Comparison of ENCODE assay signal across 18 cellular contexts in the genomic region with DNA sequence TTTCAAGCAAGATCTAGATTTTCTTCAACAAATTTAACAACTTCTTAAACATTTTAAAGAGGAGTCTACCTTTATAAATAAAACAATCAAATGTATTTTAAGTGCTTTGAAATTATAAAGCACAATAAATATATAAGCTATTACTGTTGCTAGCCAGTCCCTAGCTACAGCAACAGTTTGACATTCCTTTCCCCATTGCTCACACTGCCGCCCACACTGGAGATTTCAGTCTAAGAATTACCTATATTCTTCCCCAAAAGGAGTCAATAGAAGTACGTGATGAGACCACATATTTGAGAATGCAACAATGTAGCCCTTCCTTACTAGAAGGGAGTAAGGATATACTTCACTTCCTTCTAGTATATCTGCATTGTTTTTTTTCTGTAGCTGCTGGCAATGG.
DNase-seq lines count a peak whose midpoint lies in the region; ATAC-seq and TF ChIP-seq lines count a peak whose summit lies in the region.
"Had no signal": no experiment of that assay in that cellular context is flagged by ENCODE, and none has a peak within 500 bp of the region (broad histone marks: within the 10 kb centered on the region; RNA-seq: fewer than 3 reads in every experiment).

No MANE protein-coding gene starts in this region.

- no peaks in the 10 kb centered on the region for H3K9me3 Mint-ChIP-seq in MCF 10A (ENCODE audit: unreplicated experiment)
- no peaks in the 10 kb centered on the region for H3K9me3 Mint-ChIP-seq in endodermal cell
- H3K9me3 Mint-ChIP-seq: brain; CD8-positive, alpha-beta T cell; stimulated activated naive CD8-positive, alpha-beta T cell treated with anti-CD3 and anti-CD28 coated beads, Interleukin-15, Interleukin-2, amounts not matched to agents 100 ng/mL and 50 ng/mL, for 24 hours had no signal

- no peak overlapping the region for H3K4me3 ChIP-seq in mammary epithelial cell (replicated peaks in 1 of 3; ENCODE audit: insufficient read depth in 1 of 3, low read depth in 2 of 3, low read length in 3 of 3)
- H3K4me3 ChIP-seq in endodermal cell (ENCODE audit: low read length) = no peak overlapping the region
- H3K4me3 ChIP-seq in tibial artery = no peak overlapping the region

- H3K9me3 ChIP-seq in mammary epithelial cell (replicated peaks; ENCODE audit: insufficient read depth, low read length) = no peaks in the 10 kb centered on the region
- H3K9me3 ChIP-seq in endodermal cell (ENCODE audit: control insufficient read depth, low read length) = no peaks in the 10 kb centered on the region
- no peaks in the 10 kb centered on the region for H3K9me3 ChIP-seq in tibial artery

- intact Hi-C loops in mammary epithelial cell (cut with micrococcal nuclease) = no loop called here
- intact Hi-C loops in MCF 10A (cut with micrococcal nuclease) = no loop called here
- intact Hi-C loops in tibial artery (cut with DNase I; ENCODE audit: low total_unique reads) = no loop called here

- no peaks in the 10 kb centered on the region for H3K36me3 Mint-ChIP-seq in MCF 10A (ENCODE audit: insufficient read depth, unreplicated experiment)
- H3K36me3 Mint-ChIP-seq in endodermal cell (ENCODE audit: low read depth) = no peaks in the 10 kb centered on the region
- H3K36me3 Mint-ChIP-seq: brain; CD8-positive, alpha-beta T cell had no signal

- H3K4me1 ChIP-seq in mammary epithelial cell (ENCODE audit: insufficient read depth, low read length) = peaks cover 6% of the 10 kb centered on the region
- H3K4me1 ChIP-seq in endodermal cell (ENCODE audit: control insufficient read depth, insufficient read depth, low read length) = no peaks in the 10 kb centered on the region
- no peaks in the 10 kb centered on the region for H3K4me1 ChIP-seq in tibial artery

- H3K36me3 ChIP-seq in mammary epithelial cell (ENCODE audit: insufficient read depth, low read length) (no peaks in the 10 kb centered on the region), endodermal cell (ENCODE audit: control insufficient read depth, insufficient read depth, low read length) (no peaks in the 10 kb centered on the region), tibial artery (no peaks in the 10 kb centered on the region)

- no peak overlapping the region for H3K9ac ChIP-seq in mammary epithelial cell (ENCODE audit: insufficient read depth, low read length)
- no peak overlapping the region for H3K9ac ChIP-seq in endodermal cell (ENCODE audit: extremely low read depth, low read length, poor library complexity, severe bottlenecking)

- no peak overlapping the region for H2AFZ ChIP-seq in mammary epithelial cell (ENCODE audit: low read depth, low read length)

- H3K4me3 Mint-ChIP-seq in MCF 10A (ENCODE audit: unreplicated experiment) (no peak overlapping the region), endodermal cell (no peak overlapping the region)
- H3K4me3 Mint-ChIP-seq: brain; CD8-positive, alpha-beta T cell; stimulated activated naive CD8-positive, alpha-beta T cell treated with anti-CD3 and anti-CD28 coated beads, Interleukin-15, Interleukin-2, amounts not matched to agents 100 ng/mL and 50 ng/mL, for 24 hours had no signal

- no TSS peak for BruUV-seq in mammary epithelial cell (replicated peaks; lab: Mats Ljungman, UMichigan)
- no TSS peak for BruUV-seq in MCF 10A (replicated peaks; lab: Mats Ljungman, UMichigan)

- POLR2A ChIA-PET in MCF 10A (lab: Yijun Ruan, JAX) = no interaction called here

- dilution Hi-C loops in mammary epithelial cell (cut with HindIII; ENCODE audit: low sequenced_read_pairs) = no loop called here

- H3K27me3 ChIP-seq in mammary epithelial cell (ENCODE audit: insufficient read depth, low read length) (no peaks in the 10 kb centered on the region), endodermal cell (ENCODE audit: control insufficient read depth, insufficient read depth, low read length, poor library complexity, severe bottlenecking) (no peaks in the 10 kb centered on the region), tibial artery (no peaks in the 10 kb centered on the region)

- H3K4me1 Mint-ChIP-seq in MCF 10A (ENCODE audit: insufficient read depth, unreplicated experiment) = peaks cover 5% of the 10 kb centered on the region
- no peaks in the 10 kb centered on the region for H3K4me1 Mint-ChIP-seq in endodermal cell
- H3K4me1 Mint-ChIP-seq: brain had no signal

- H3K27ac ChIP-seq in mammary epithelial cell (ENCODE audit: insufficient read depth, low read depth, low read length) = no peak overlapping the region
- no peak overlapping the region for H3K27ac ChIP-seq in endodermal cell (ENCODE audit: low read depth, low read length)
- no peak overlapping the region for H3K27ac ChIP-seq in tibial artery

- no peaks in the 10 kb centered on the region for H4K20me1 ChIP-seq in mammary epithelial cell (ENCODE audit: insufficient read depth, low read length)

- DNase-seq in mammary epithelial cell (peak; percentile 28), MCF 10A (ENCODE audit: unreplicated experiment) (no peak), astrocyte of the hippocampus (ENCODE audit: low read depth, low spot score) (peak; percentile 72), hepatic stellate cell (ENCODE audit: low spot score) (peak; percentile 64), endodermal cell (no peak), tibial artery (no peak), NCI-H748 (lab: John Stamatoyannopoulos, UW; ENCODE audit: unreplicated experiment) (no peak)
- DNase-seq: 8988T; activated gamma-delta T cell treated with Interleukin-2 at 50 U/mL for 16 hours; CD8-positive, alpha-beta T cell; effector CD4-positive, alpha-beta T cell; midbrain; NCI-H2107; T-helper 2 cell had no signal

- CTCF ChIA-PET in mammary epithelial cell (lab: Charles Lee; ENCODE audit: low non-redundant PET) (interaction anchor here (0.6 kb wide), 1 partner anchor 65 kb away, joined by 3 read pairs; no protein-coding TSS in a partner anchor), MCF 10A (lab: Yijun Ruan, JAX) (interaction anchor here (0.5 to 0.9 kb wide), 2 partner anchors 11 to 1025 kb away, joined by 3 read pairs; no protein-coding TSS in a partner anchor)

- in situ Hi-C loops in mammary epithelial cell (cut with MboI; ENCODE audit: low sequenced_read_pairs in 2 of 2) = no loop called here

- H3K79me2 ChIP-seq in mammary epithelial cell (ENCODE audit: insufficient read depth, low read length) = no peaks in the 10 kb centered on the region

- TF ChIP-seq CTCF in mammary epithelial cell (conservative IDR thresholded peaks at IDR 0.05 in 1 of 2, IDR thresholded peaks at IDR 0.05 in 1 of 2; ENCODE audit: extremely low read depth in 1 of 2, insufficient read depth in 1 of 2, low read depth in 1 of 2, low read length in 2 of 2) (no peak), MCF 10A (IDR thresholded peaks at IDR 0.05; ENCODE audit: unreplicated experiment) (no peak), endodermal cell (conservative IDR thresholded peaks at IDR 0.05) (no peak), tibial artery (IDR thresholded peaks at IDR 0.05) (no peak)

- H3K27me3 Mint-ChIP-seq in MCF 10A (ENCODE audit: insufficient read depth, unreplicated experiment) (peaks cover 51% of the 10 kb centered on the region), endodermal cell (ENCODE audit: insufficient read depth) (no peaks in the 10 kb centered on the region)
- H3K27me3 Mint-ChIP-seq: brain had no signal

- no peak for ATAC-seq in HG03439 (IDR thresholded peaks at IDR 0.05; ENCODE audit: unreplicated experiment)
- ATAC-seq: activated CD4-positive, CD25-positive, alpha-beta regulatory T cell treated with anti-CD3 and anti-CD28 coated beads, Interleukin-2, amount 50 U/mL, for 24 hours; CD8-positive, alpha-beta T cell had no signal

- H3K4me2 ChIP-seq in mammary epithelial cell (ENCODE audit: insufficient read depth, low read depth, low read length) = no peak overlapping the region

- H3K27ac Mint-ChIP-seq in MCF 10A (ENCODE audit: low read depth, unreplicated experiment) (no peak overlapping the region), endodermal cell (no peak overlapping the region)
- H3K27ac Mint-ChIP-seq: brain; CD8-positive, alpha-beta T cell; stimulated activated naive CD8-positive, alpha-beta T cell treated with anti-CD3 and anti-CD28 coated beads, Interleukin-15, Interleukin-2, amounts not matched to agents 100 ng/mL and 50 ng/mL, for 24 hours had no signal

- WGBS in mammary epithelial cell (ENCODE audit: low coverage, missing lambda C conversion rate) = 22% methylated on average over 2 of the region's 2 CpGs
- 86% methylated on average over 2 of the region's 2 CpGs; no CpG with 5 or more reads in 1 of the 2 experiments for WGBS in endodermal cell (ENCODE audit: insufficient coverage in 1 of 2, insufficient read length in 1 of 2), 2 experiments

Comparison
In these comparisons a context has a peak if more than half of its experiments do, and no peak if none do; other contexts are left out.
1. DNase-seq: peak in mammary epithelial cell (single experiment), astrocyte of the hippocampus (single experiment) and hepatic stellate cell (single experiment); none in MCF 10A (single experiment), endodermal cell (single experiment), tibial artery (0 of 2) and NCI-H748 (single experiment).